In genomic region chr4:184962125-184962638, GRCh38 we compare ENCODE assay signal across 1 cellular context.
TF ChIP-seq lines count a peak whose summit lies in the region.

No MANE protein-coding gene starts in this region.

TF ChIP-seq in HepG2, 621 proteins besides CTCF, POLR2A, EP300 and RAD21 (continued from another document):
- no peak for TF ChIP-seq ZSCAN5A (CRISPR knock-in tag; IDR thresholded peaks at IDR 0.05; ENCODE audit: borderline replicate concordance)
- TF ChIP-seq IRF2 (CRISPR knock-in tag; IDR thresholded peaks at IDR 0.05): no peak
- TF ChIP-seq FOXM1 (CRISPR knock-in tag; IDR thresholded peaks at IDR 0.05): no peak
- TF ChIP-seq PTBP1 (IDR thresholded peaks at IDR 0.05; ENCODE audit: low read depth, low read length, poor library complexity, severe bottlenecking): no peak
- TF ChIP-seq ZNF34 (CRISPR knock-in tag; IDR thresholded peaks at IDR 0.05; ENCODE audit: borderline replicate concordance): no peak
- TF ChIP-seq HNF4G (IDR thresholded peaks at IDR 0.05; ENCODE audit: borderline replicate concordance, low read depth, low read length): peak; percentile 65
- no peak for TF ChIP-seq HNF4G (CRISPR knock-in tag; IDR thresholded peaks at IDR 0.05; ENCODE audit: borderline replicate concordance, low read depth)
- TF ChIP-seq GPN1 (CRISPR knock-in tag; IDR thresholded peaks at IDR 0.05; ENCODE audit: borderline replicate concordance): no peak
